In genomic region chr13:23701191-23701590, GRCh38 we compare ENCODE assay signal across 31 cellular contexts.
A peak's percentile ranks its signal among the peaks of the same experiment; 100 is the strongest.
DNase-seq lines count a peak whose midpoint lies in the region; ATAC-seq, FAIRE-seq and TF ChIP-seq lines count a peak whose summit lies in the region.
"Had no signal": no experiment of that assay in that cellular context is flagged by ENCODE, and none has a peak within 500 bp of the region (broad histone marks: within the 10 kb centered on the region; RNA-seq: fewer than 3 reads in every experiment).

No MANE protein-coding gene starts in this region.

- H3K36me3 Mint-ChIP-seq in astrocyte (ENCODE audit: low read depth, unreplicated experiment) = no peaks in the 10 kb centered on the region
- no peaks in the 10 kb centered on the region for H3K36me3 Mint-ChIP-seq in activated CD8-positive, alpha-beta T cell treated with anti-CD3 and anti-CD28 coated beads, Interleukin-2, amount 10 ng/mL, durations not matched to agents 7 days and 5 days (ENCODE audit: low read depth)
- H3K36me3 Mint-ChIP-seq in Caco-2 (ENCODE audit: insufficient read depth, unreplicated experiment) = no peaks in the 10 kb centered on the region

- POLR2A ChIA-PET in activated CD8-positive, alpha-beta T cell treated with anti-CD3 and anti-CD28 coated beads, Interleukin-2, amount 10 ng/mL, durations not matched to agents 7 days and 5 days (lab: Charles Lee) = no interaction called here
- POLR2A ChIA-PET in Caco-2 (lab: Charles Lee) = no interaction called here

- ATAC-seq in heart right ventricle (peak in 3 of 8 donors; percentile 4 to 13 (median 6)), sciatic nerve (peak; percentile 21)
- ATAC-seq in activated CD8-positive, alpha-beta T cell treated with anti-CD3 and anti-CD28 coated beads, Interleukin-2, amount 10 ng/mL, durations not matched to agents 7 days and 5 days = no peak
- ATAC-seq: activated CD4-positive, CD25-positive, alpha-beta regulatory T cell treated with anti-CD3 and anti-CD28 coated beads, Interleukin-2, amount 50 U/mL, for 24 hours; HCT116 had no signal

- peaks cover 3% of the 10 kb centered on the region for H3K27me3 Mint-ChIP-seq in astrocyte (ENCODE audit: low read depth, unreplicated experiment)
- no peaks in the 10 kb centered on the region for H3K27me3 Mint-ChIP-seq in activated CD8-positive, alpha-beta T cell treated with anti-CD3 and anti-CD28 coated beads, Interleukin-2, amount 10 ng/mL, durations not matched to agents 7 days and 5 days (ENCODE audit: low read depth)
- no peaks in the 10 kb centered on the region for H3K27me3 Mint-ChIP-seq in Caco-2 (ENCODE audit: insufficient read depth, unreplicated experiment)
- H3K27me3 Mint-ChIP-seq: activated naive CD4-positive, alpha-beta T cell treated with anti-CD3 and anti-CD28 coated beads, Interleukin-2, amount 50 U/mL, for 24 hours; stimulated activated naive CD8-positive, alpha-beta T cell treated with anti-CD3 and anti-CD28 coated beads, Interleukin-15, Interleukin-2, amounts not matched to agents 100 ng/mL and 50 ng/mL, for 24 hours had no signal

- H3K27me3 ChIP-seq in astrocyte (ENCODE audit: insufficient read depth, low read length) = no peaks in the 10 kb centered on the region
- H3K27me3 ChIP-seq in heart right ventricle = no peaks in the 10 kb centered on the region
- H3K27me3 ChIP-seq in vagina = no peaks in the 10 kb centered on the region
- no peaks in the 10 kb centered on the region for H3K27me3 ChIP-seq in Caco-2 (replicated peaks; ENCODE audit: control insufficient read depth, insufficient read depth, low read length)
- H3K27me3 ChIP-seq: sigmoid colon, tibial artery had no signal

- no peak overlapping the region for H3K4me3 ChIP-seq in astrocyte (ENCODE audit: insufficient read depth, low read depth, low read length)
- H3K4me3 ChIP-seq in heart right ventricle = no peak overlapping the region
- H3K4me3 ChIP-seq in vagina = no peak overlapping the region
- no peak overlapping the region for H3K4me3 ChIP-seq in Caco-2 (ENCODE audit: low read depth, low read length)
- H3K4me3 ChIP-seq: K562, sigmoid colon, tibial artery had no signal

- H3K4me3 Mint-ChIP-seq in astrocyte (ENCODE audit: unreplicated experiment) (no peak overlapping the region), Caco-2 (ENCODE audit: unreplicated experiment) (no peak overlapping the region)
- H3K4me3 Mint-ChIP-seq in activated CD8-positive, alpha-beta T cell treated with anti-CD3 and anti-CD28 coated beads, Interleukin-2, amount 10 ng/mL, durations not matched to agents 7 days and 5 days = no peak overlapping the region
- H3K4me3 Mint-ChIP-seq: activated naive CD4-positive, alpha-beta T cell treated with anti-CD3 and anti-CD28 coated beads, Interleukin-2, amount 50 U/mL, for 24 hours; activated T-helper 1 cell treated with anti-CD3 and anti-CD28 coated beads, Interleukin-12 subunit alpha, Interleukin-12 subunit beta, Interleukin-2, Interleukin-4 antibody, amounts not matched to agents 30 ng/mL and 10 ng/mL and 1 ng/mL, durations not matched to agents 14 hours and 24 hours and 36 hours; central memory CD8-positive, alpha-beta T cell; stimulated activated naive CD8-positive, alpha-beta T cell treated with anti-CD3 and anti-CD28 coated beads, Interleukin-15, Interleukin-2, amounts not matched to agents 100 ng/mL and 50 ng/mL, for 24 hours; T-helper 1 cell treated with Interleukin-12 subunit alpha and Interleukin-12 subunit beta and Interleukin-4 antibody, amounts not matched to agents 30 μg/mL and 1 μg/mL, for 36 hours had no signal

- no peaks in the 10 kb centered on the region for H4K20me1 ChIP-seq in astrocyte (ENCODE audit: insufficient read depth, low read length)

- H3K36me3 ChIP-seq in astrocyte (ENCODE audit: insufficient read depth, low read length) (no peaks in the 10 kb centered on the region), heart right ventricle (no peaks in the 10 kb centered on the region), vagina (no peaks in the 10 kb centered on the region), Caco-2 (ENCODE audit: control insufficient read depth, insufficient read depth, low read length) (no peaks in the 10 kb centered on the region)
- H3K36me3 ChIP-seq: sigmoid colon, tibial artery had no signal

- BruUV-seq in Caco-2 (replicated peaks; lab: Mats Ljungman, UMichigan) = no TSS peak

- H3K9me3 Mint-ChIP-seq in astrocyte (ENCODE audit: unreplicated experiment) (peaks cover 2% of the 10 kb centered on the region), Caco-2 (ENCODE audit: unreplicated experiment) (no peaks in the 10 kb centered on the region)
- no peaks in the 10 kb centered on the region for H3K9me3 Mint-ChIP-seq in activated CD8-positive, alpha-beta T cell treated with anti-CD3 and anti-CD28 coated beads, Interleukin-2, amount 10 ng/mL, durations not matched to agents 7 days and 5 days (ENCODE audit: insufficient read depth)
- H3K9me3 Mint-ChIP-seq: activated naive CD4-positive, alpha-beta T cell treated with anti-CD3 and anti-CD28 coated beads, Interleukin-2, amount 50 U/mL, for 24 hours; activated T-helper 1 cell treated with anti-CD3 and anti-CD28 coated beads, Interleukin-12 subunit alpha, Interleukin-12 subunit beta, Interleukin-2, Interleukin-4 antibody, amounts not matched to agents 30 ng/mL and 10 ng/mL and 1 ng/mL, durations not matched to agents 14 hours and 24 hours and 36 hours; central memory CD8-positive, alpha-beta T cell; stimulated activated naive CD8-positive, alpha-beta T cell treated with anti-CD3 and anti-CD28 coated beads, Interleukin-15, Interleukin-2, amounts not matched to agents 100 ng/mL and 50 ng/mL, for 24 hours; T-helper 1 cell treated with Interleukin-12 subunit alpha and Interleukin-12 subunit beta and Interleukin-4 antibody, amounts not matched to agents 30 μg/mL and 1 μg/mL, for 36 hours had no signal

- peak overlapping the region; percentile 15 for H3K9ac ChIP-seq in astrocyte (ENCODE audit: low read length)

- peak overlapping the region; percentile 38 for H3K4me2 ChIP-seq in astrocyte (ENCODE audit: low read length)

- H3K9me3 ChIP-seq in astrocyte (ENCODE audit: insufficient read depth, low read depth, low read length) (no peaks in the 10 kb centered on the region), heart right ventricle (no peaks in the 10 kb centered on the region), vagina (no peaks in the 10 kb centered on the region), Caco-2 (no peaks in the 10 kb centered on the region)
- H3K9me3 ChIP-seq: sigmoid colon, tibial artery had no signal

- H3K4me1 ChIP-seq in astrocyte (ENCODE audit: insufficient read depth, low read length) = peaks cover 19% of the 10 kb centered on the region
- peaks cover 0 to 38% (median 18%) of the 10 kb centered on the region in 9 donors for H3K4me1 ChIP-seq in heart right ventricle
- peaks cover 15% of the 10 kb centered on the region for H3K4me1 ChIP-seq in vagina
- H3K4me1 ChIP-seq in Caco-2 = no peaks in the 10 kb centered on the region
- H3K4me1 ChIP-seq: sigmoid colon had no signal

- intact Hi-C loops in heart right ventricle (cut with DNase I) (loop anchor here in 3 of 10 donors (10.0 kb wide), 3 partner anchors 66 to 236 kb away; no protein-coding TSS in a partner anchor), sciatic nerve (cut with DNase I) (no loop called here), vagina (cut with DNase I) (loop anchor here (5.0 kb wide), 1 partner anchor 161 kb away; no protein-coding TSS in a partner anchor), Caco-2 (cut with micrococcal nuclease; ENCODE audit: unreplicated experiment) (no loop called here)

- DNase-seq in astrocyte (ENCODE audit: low read depth) (no peak), heart right ventricle (no peak), sciatic nerve (ENCODE audit: low spot score) (no peak), vagina (ENCODE audit: extremely low spot score in 2 of 2) (peak in 1 of 2 donors; percentile 84), NCI-H1417 (lab: John Stamatoyannopoulos, UW) (no peak), Caco-2 (no peak)
- DNase-seq in activated CD8-positive, alpha-beta T cell treated with anti-CD3 and anti-CD28 coated beads, Interleukin-2, amount 10 ng/mL, durations not matched to agents 7 days and 5 days = no peak
- DNase-seq: activated CD4-positive, alpha-beta T cell treated with anti-CD3 and anti-CD28 coated beads, Interleukin-2, amount 50 U/mL, for 48 hours; activated CD8-positive, alpha-beta memory T cell treated with anti-CD3 and anti-CD28 coated beads, Interleukin-2, amount 50 U/mL, for 4 hours; anterior cingulate cortex; dermis blood vessel endothelial cell; glutamatergic neuron; mammary epithelial cell; MM.1S; NCI-H1417 treated with DMSO at 0.1 percent for 48 hours; NCI-H2081 treated with DMSO at 0.1 percent for 48 hours; NCI-H774; posterior cingulate gyrus had no signal

- H3K27ac Mint-ChIP-seq in astrocyte (ENCODE audit: unreplicated experiment) (no peak overlapping the region), Caco-2 (ENCODE audit: unreplicated experiment) (no peak overlapping the region)
- no peak overlapping the region for H3K27ac Mint-ChIP-seq in activated CD8-positive, alpha-beta T cell treated with anti-CD3 and anti-CD28 coated beads, Interleukin-2, amount 10 ng/mL, durations not matched to agents 7 days and 5 days
- H3K27ac Mint-ChIP-seq: activated naive CD4-positive, alpha-beta T cell treated with anti-CD3 and anti-CD28 coated beads, Interleukin-2, amount 50 U/mL, for 24 hours; activated T-helper 1 cell treated with anti-CD3 and anti-CD28 coated beads, Interleukin-12 subunit alpha, Interleukin-12 subunit beta, Interleukin-2, Interleukin-4 antibody, amounts not matched to agents 30 ng/mL and 10 ng/mL and 1 ng/mL, durations not matched to agents 14 hours and 24 hours and 36 hours; stimulated activated naive CD8-positive, alpha-beta T cell treated with anti-CD3 and anti-CD28 coated beads, Interleukin-15, Interleukin-2, amounts not matched to agents 100 ng/mL and 50 ng/mL, for 24 hours; T-helper 1 cell treated with Interleukin-12 subunit alpha and Interleukin-12 subunit beta and Interleukin-4 antibody, amounts not matched to agents 30 μg/mL and 1 μg/mL, for 36 hours had no signal

- H3K79me2 ChIP-seq in astrocyte (ENCODE audit: insufficient read depth, low read length) = no peaks in the 10 kb centered on the region

- 73 to 74% methylated on average over 6 of the region's 6 CpGs for WGBS in heart right ventricle, 2 donors

- no peak for FAIRE-seq in astrocyte (lab: Jason Lieb, UNC)
- FAIRE-seq: D721Med, K562, kidney, TTC549 had no signal

- no peak for TF ChIP-seq CTCF in astrocyte (IDR thresholded peaks at IDR 0.05; ENCODE audit: insufficient read depth, low read depth, low read length)
- no peak for TF ChIP-seq CTCF in heart right ventricle (IDR thresholded peaks at IDR 0.05)
- no peak for TF ChIP-seq CTCF in vagina (IDR thresholded peaks at IDR 0.05)
- no peak for TF ChIP-seq CTCF in Caco-2 (IDR thresholded peaks at IDR 0.05; ENCODE audit: insufficient read depth in 1 of 2, low read depth in 1 of 2, low read length in 1 of 2, severe bottlenecking in 1 of 2, unreplicated experiment in 1 of 2)

- no peak overlapping the region for H2AFZ ChIP-seq in astrocyte (ENCODE audit: low read depth, low read length)

- CTCF ChIA-PET in activated CD8-positive, alpha-beta T cell treated with anti-CD3 and anti-CD28 coated beads, Interleukin-2, amount 10 ng/mL, durations not matched to agents 7 days and 5 days (lab: Charles Lee) = no interaction called here
- CTCF ChIA-PET in Caco-2 (lab: Charles Lee) = no interaction called here

- H3K27ac ChIP-seq in astrocyte (ENCODE audit: low read depth, low read length) (peak overlapping the region; percentile 13), heart right ventricle (peak overlapping the region in 8 of 10 donors; percentile 27 to 72 (median 60)), vagina (peak overlapping the region; percentile 78)
- H3K27ac ChIP-seq: sigmoid colon had no signal

- no peak for TF ChIP-seq POLR2A in vagina (IDR thresholded peaks at IDR 0.05)

- H3K4me1 Mint-ChIP-seq in astrocyte (ENCODE audit: low read depth, unreplicated experiment) (peaks cover 20% of the 10 kb centered on the region), Caco-2 (ENCODE audit: low read depth, unreplicated experiment) (peaks cover 10% of the 10 kb centered on the region)
- peaks cover 10% of the 10 kb centered on the region for H3K4me1 Mint-ChIP-seq in activated CD8-positive, alpha-beta T cell treated with anti-CD3 and anti-CD28 coated beads, Interleukin-2, amount 10 ng/mL, durations not matched to agents 7 days and 5 days (ENCODE audit: low read depth)

Comparison
In these comparisons a context has a peak if more than half of its experiments do, and no peak if none do; other contexts are left out.
1. H3K27ac ChIP-seq: peak in every context shown above with its lines; median percentile 78 in vagina; 60 in heart right ventricle; 13 in astrocyte.